Comparison of ENCODE assay signal across 8 cellular contexts in the genomic region with DNA sequence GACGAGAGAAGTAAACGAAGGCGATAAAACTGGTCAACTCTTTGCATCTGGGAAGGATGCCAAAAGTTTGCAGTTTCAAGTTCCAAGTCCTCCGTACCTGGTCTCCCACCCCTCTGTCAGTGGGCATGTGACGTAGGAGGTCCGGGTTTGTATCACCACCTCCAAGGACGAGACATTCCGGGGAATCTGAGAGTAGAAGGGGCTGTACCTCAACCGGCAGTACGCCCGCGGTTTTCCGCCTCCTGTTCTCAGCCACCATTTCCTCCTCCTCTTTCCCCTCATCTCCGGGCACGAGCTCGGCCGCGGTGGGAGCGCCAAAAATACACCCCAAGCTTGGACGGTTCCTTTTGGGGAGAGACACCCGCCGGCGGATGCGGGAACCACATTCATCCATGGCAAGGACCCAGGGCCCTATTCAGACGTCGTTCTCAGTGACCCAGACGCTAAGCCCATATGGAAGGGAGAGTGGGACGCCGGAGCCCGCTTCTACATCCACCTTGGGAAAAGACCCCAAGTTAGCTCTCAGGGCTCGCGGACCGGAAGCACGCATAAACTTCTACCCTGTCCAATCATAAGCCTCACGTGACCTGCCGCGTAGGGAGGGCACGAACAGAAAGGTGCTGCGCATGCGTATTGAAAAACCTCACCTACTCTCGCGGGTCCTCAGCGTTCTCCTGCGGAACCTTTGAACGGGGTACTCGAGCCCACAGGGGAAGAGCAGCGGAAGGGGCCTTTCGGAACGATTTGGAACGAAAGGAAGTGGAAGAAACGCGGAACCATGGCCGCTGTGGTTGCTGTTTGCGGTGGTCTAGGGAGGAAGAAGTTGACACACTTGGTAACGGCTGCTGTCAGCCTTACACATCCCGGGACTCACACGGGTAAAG. TPM values are rescaled to one million over a fixed set of nuclear protein-coding genes. Genes with fewer than 3 reads are reported as not detected.
DNase-seq lines count a peak whose midpoint lies in the region; ATAC-seq and TF ChIP-seq lines count a peak whose summit lies in the region.

A gene with protein sequence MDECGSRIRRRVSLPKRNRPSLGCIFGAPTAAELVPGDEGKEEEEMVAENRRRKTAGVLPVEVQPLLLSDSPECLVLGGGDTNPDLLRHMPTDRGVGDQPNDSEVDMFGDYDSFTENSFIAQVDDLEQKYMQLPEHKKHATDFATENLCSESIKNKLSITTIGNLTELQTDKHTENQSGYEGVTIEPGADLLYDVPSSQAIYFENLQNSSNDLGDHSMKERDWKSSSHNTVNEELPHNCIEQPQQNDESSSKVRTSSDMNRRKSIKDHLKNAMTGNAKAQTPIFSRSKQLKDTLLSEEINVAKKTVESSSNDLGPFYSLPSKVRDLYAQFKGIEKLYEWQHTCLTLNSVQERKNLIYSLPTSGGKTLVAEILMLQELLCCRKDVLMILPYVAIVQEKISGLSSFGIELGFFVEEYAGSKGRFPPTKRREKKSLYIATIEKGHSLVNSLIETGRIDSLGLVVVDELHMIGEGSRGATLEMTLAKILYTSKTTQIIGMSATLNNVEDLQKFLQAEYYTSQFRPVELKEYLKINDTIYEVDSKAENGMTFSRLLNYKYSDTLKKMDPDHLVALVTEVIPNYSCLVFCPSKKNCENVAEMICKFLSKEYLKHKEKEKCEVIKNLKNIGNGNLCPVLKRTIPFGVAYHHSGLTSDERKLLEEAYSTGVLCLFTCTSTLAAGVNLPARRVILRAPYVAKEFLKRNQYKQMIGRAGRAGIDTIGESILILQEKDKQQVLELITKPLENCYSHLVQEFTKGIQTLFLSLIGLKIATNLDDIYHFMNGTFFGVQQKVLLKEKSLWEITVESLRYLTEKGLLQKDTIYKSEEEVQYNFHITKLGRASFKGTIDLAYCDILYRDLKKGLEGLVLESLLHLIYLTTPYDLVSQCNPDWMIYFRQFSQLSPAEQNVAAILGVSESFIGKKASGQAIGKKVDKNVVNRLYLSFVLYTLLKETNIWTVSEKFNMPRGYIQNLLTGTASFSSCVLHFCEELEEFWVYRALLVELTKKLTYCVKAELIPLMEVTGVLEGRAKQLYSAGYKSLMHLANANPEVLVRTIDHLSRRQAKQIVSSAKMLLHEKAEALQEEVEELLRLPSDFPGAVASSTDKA (minus strand): TSS at position 524 of the 884 bp plus-strand sequence. CDS start 130 bp downstream, at position 394.
TSS of gene MRPS18C (plus strand) at position 759 of the 884 bp plus-strand sequence. CDS start at position 779, 20 bp downstream.

- peaks cover 31% of the 10 kb centered on the region for H3K36me3 Mint-ChIP-seq in WTC11

- POLR2A ChIA-PET in WTC11 (lab: Charles Lee), result interaction anchor here (1.2 kb wide), 1 partner anchor 93 kb away, joined by 6 read pairs; no protein-coding TSS in a partner anchor

- H3K9me3 ChIP-seq in smooth muscle cell (replicated peaks; ENCODE audit: low read depth), result no peaks in the 10 kb centered on the region

- peaks cover 42% of the 10 kb centered on the region for H3K79me2 ChIP-seq in smooth muscle cell (ENCODE audit: low read depth)

- peak within 1 kb of the TSS; percentile 85 to 94 for H3K4me3 ChIP-seq in cardiac fibroblast (replicated peaks in 1 of 2; ENCODE audit: low read depth in 2 of 2, low read length in 2 of 2)
- H3K4me3 ChIP-seq in smooth muscle cell, result peak within 1 kb of the TSS; percentile 74

- ATAC-seq in HG03196 (IDR thresholded peaks at IDR 0.05; ENCODE audit: unreplicated experiment) (peak; percentile 96), WTC11 (peak; percentile 97)

- in situ Hi-C loops in GM18951 (cut with MboI; ENCODE audit: low sequenced_read_pairs, unreplicated experiment), result no loop called here

- TF ChIP-seq CTCF in AG09319 (IDR thresholded peaks at IDR 0.05; ENCODE audit: low read depth, low read length), result peak; percentile 29
- TF ChIP-seq CTCF in WTC11 (IDR thresholded peaks at IDR 0.05), result no peak
- TF ChIP-seq CTCF in cardiac fibroblast (IDR thresholded peaks at IDR 0.05; ENCODE audit: low read depth, low read length), result no peak
- TF ChIP-seq CTCF in smooth muscle cell (IDR thresholded peaks at IDR 0.05; ENCODE audit: borderline replicate concordance, insufficient read depth, poor library complexity, severe bottlenecking), result peak; percentile 11

- TF ChIP-seq POLR2A in GM18951 (IDR thresholded peaks at IDR 0.05; ENCODE audit: extremely low read depth, insufficient read depth, insufficient read length), result peak; percentile 88

- 1% methylated on average over 57 of the region's 57 CpGs for WGBS in smooth muscle cell (ENCODE audit: low lambda C conversion rate)

- H3K36me3 ChIP-seq in smooth muscle cell (ENCODE audit: low read depth), result peaks cover 9% of the 10 kb centered on the region

- CTCF ChIA-PET in WTC11 (lab: Charles Lee), result interaction anchor here (0.6 to 1.2 kb wide), 4 partner anchors 93 to 345 kb away, joined by 3 to 5 read pairs (median 3); partner anchors contain the start of gene COQ2

- H3K27me3 ChIP-seq in smooth muscle cell (ENCODE audit: low read depth), result no peaks in the 10 kb centered on the region

- peak within 1 kb of the TSS; percentile 97 for H2AFZ ChIP-seq in smooth muscle cell (ENCODE audit: low read depth)

- H3K4me2 ChIP-seq in smooth muscle cell, result peak within 1 kb of the TSS; percentile 92

- no peaks in the 10 kb centered on the region for H4K20me1 ChIP-seq in smooth muscle cell (ENCODE audit: low read depth)

- H3K9me3 Mint-ChIP-seq in WTC11, result no peaks in the 10 kb centered on the region

- no peaks in the 10 kb centered on the region for H3F3A ChIP-seq in smooth muscle cell (ENCODE audit: low read depth)

- peak within 1 kb of the TSS; percentile 97 for H3K9ac ChIP-seq in smooth muscle cell (ENCODE audit: low read depth)

- DNase-seq in AG09319 (ENCODE audit: extremely low read depth, low read depth) (peak; percentile 98), NCI-H226 (peak; percentile 97), WTC11 (ENCODE audit: low spot score) (peak; percentile 89), cardiac fibroblast (ENCODE audit: low read depth in 2 of 2) (peak; percentile 99), iPS-NIHi7 (ENCODE audit: extremely low spot score) (peak; percentile 98), smooth muscle cell (lab: John Stamatoyannopoulos, UW; ENCODE audit: unreplicated experiment) (peak; percentile 76)

- peaks cover 11% of the 10 kb centered on the region for H3K4me1 Mint-ChIP-seq in WTC11

- H3K27ac ChIP-seq in smooth muscle cell (ENCODE audit: low read depth), result peak within 1 kb of the TSS; percentile 95

- peak within 1 kb of the TSS; percentile 99 for H3K27ac Mint-ChIP-seq in WTC11

- H3K4me1 ChIP-seq in smooth muscle cell (ENCODE audit: low read depth), result peaks cover 13% of the 10 kb centered on the region

- peak within 1 kb of the TSS; percentile 98 for H3K4me3 Mint-ChIP-seq in WTC11

- no peaks in the 10 kb centered on the region for H3K27me3 Mint-ChIP-seq in WTC11 (ENCODE audit: low read depth)

TF ChIP-seq in WTC11, 78 proteins besides CTCF, POLR2A, EP300 and RAD21 (continues in another document):
- no peak for TF ChIP-seq ZNF425 (CRISPR knock-in tag; conservative IDR thresholded peaks at IDR 0.05)
- peak; percentile 89 for TF ChIP-seq SP1 (CRISPR knock-in tag; conservative IDR thresholded peaks at IDR 0.05)
- no peak for TF ChIP-seq ERG (CRISPR knock-in tag; IDR thresholded peaks at IDR 0.05)
- peak; percentile 83 for TF ChIP-seq GABPB1 (CRISPR knock-in tag; IDR thresholded peaks at IDR 0.05)
- TF ChIP-seq PRRX2 (CRISPR knock-in tag; IDR thresholded peaks at IDR 0.05), result no peak
- TF ChIP-seq KAT7 (CRISPR knock-in tag; IDR thresholded peaks at IDR 0.05; ENCODE audit: borderline replicate concordance), result no peak
- TF ChIP-seq EMX1 (CRISPR knock-in tag; IDR thresholded peaks at IDR 0.05), result no peak
- no peak for TF ChIP-seq GTF2I (CRISPR knock-in tag; conservative IDR thresholded peaks at IDR 0.05)
- peak; percentile 76 for TF ChIP-seq CREM (CRISPR knock-in tag; IDR thresholded peaks at IDR 0.05)
- TF ChIP-seq SOX15 (CRISPR knock-in tag; IDR thresholded peaks at IDR 0.05), result no peak
- TF ChIP-seq MXD4 (CRISPR knock-in tag; IDR thresholded peaks at IDR 0.05; ENCODE audit: borderline replicate concordance), result no peak
- TF ChIP-seq ATF1 (CRISPR knock-in tag; IDR thresholded peaks at IDR 0.05), result no peak
- TF ChIP-seq ZNF416 (CRISPR knock-in tag; IDR thresholded peaks at IDR 0.05), result 0 out of 2 replicates have a peak, but pooled peaks have one; percentile 6
- TF ChIP-seq JUN (CRISPR knock-in tag; IDR thresholded peaks at IDR 0.05), result no peak

RNA-seq across cellular contexts. Expression of the first gene that starts in this region (rescaled TPM):
- 10.1 to 12.9 TPM (median 12.4 TPM) in 3 replicates for total RNA-seq in WTC11 (2021)
- 5.7 and 10.2 TPM in 2 replicates for total RNA-seq in smooth muscle cell
- 6.1 and 6.7 TPM in 2 replicates for polyA plus RNA-seq in smooth muscle cell

RNA-seq across cellular contexts. Expression of gene MRPS18C, which starts in this region (rescaled TPM):
- 60.0 to 60.6 TPM (median 60.3 TPM) in 3 replicates for total RNA-seq in WTC11 (2021)
- total RNA-seq in smooth muscle cell, result 24.2 and 39.6 TPM in 2 replicates
- 121 and 128 TPM in 2 replicates for polyA plus RNA-seq in smooth muscle cell

Comparison
In these comparisons a context has a peak if more than half of its experiments do, and no peak if none do; other contexts are left out.
1. Peak in every context shown above with its lines: DNase-seq, ATAC-seq, H3K4me3 ChIP-seq and H3K27ac ChIP-seq.
2. CTCF ChIP-seq: peak in AG09319 (single experiment) and smooth muscle cell (single experiment); none in WTC11 (single experiment) and cardiac fibroblast (single experiment).